In genomic region chr9:129434187-129434586, GRCh38 we compare ENCODE assay signal across 23 cellular contexts.
DNase-seq lines count a peak whose midpoint lies in the region; ATAC-seq, FAIRE-seq and TF ChIP-seq lines count a peak whose summit lies in the region.
"Had no signal": no experiment of that assay in that cellular context is flagged by ENCODE, and none has a peak within 500 bp of the region (broad histone marks: within the 10 kb centered on the region; RNA-seq: fewer than 3 reads in every experiment).

No MANE protein-coding gene starts in this region.

- intact Hi-C loops in HCT116 (cut with micrococcal nuclease): no loop called here

- in situ Hi-C loops in SK-MEL-5 (cut with HindIII; ENCODE audit: low pct_unique_long_range_greater_than_20kb, low sequenced_read_pairs): no loop called here

- no peak overlapping the region for H3K23ac ChIP-seq in H1 (ENCODE audit: insufficient read length)

- H4K8ac ChIP-seq in H1 (ENCODE audit: extremely low read depth, insufficient read depth, low read length): no peak overlapping the region

- H3K4me2 ChIP-seq in HCT116 (ENCODE audit: low read length) (peak overlapping the region; percentile 34; the same call in 1 of the 2 replicates), H1 (ENCODE audit: insufficient read depth in 1 of 2, low read depth in 2 of 2, low read length in 2 of 2) (no peak overlapping the region)

- TF ChIP-seq POLR2A in HCT116 (IDR thresholded peaks at IDR 0.05; ENCODE audit: borderline replicate concordance, extremely low read depth, insufficient read depth, insufficient read length): peak; percentile 28
- TF ChIP-seq POLR2A in H1 (IDR thresholded peaks at IDR 0.05; ENCODE audit: control extremely low read depth in 1 of 2, low read depth in 2 of 2, low read length in 2 of 2): no peak

- no peak overlapping the region for H3K14ac ChIP-seq in H1 (ENCODE audit: insufficient read length)

- no peak overlapping the region for H4K91ac ChIP-seq in H1 (replicated peaks; ENCODE audit: insufficient read length, low read length)

- H2BK12ac ChIP-seq in H1 (ENCODE audit: low read depth, low read length): no peak overlapping the region

- no peaks in the 10 kb centered on the region for H3K27me3 ChIP-seq in HCT116 (ENCODE audit: insufficient read depth, low read length)
- H3K27me3 ChIP-seq in H1 (replicated peaks in 1 of 4; ENCODE audit: control insufficient read depth in 3 of 4, extremely low read depth in 1 of 4, insufficient read depth in 3 of 4, low read length in 3 of 4): peaks cover 23 to 47% (median 39%) of the 10 kb centered on the region in 4 experiments
- H3K27me3 ChIP-seq: suprapubic skin, vagina had no signal

- H3K36me3 ChIP-seq in HCT116 (ENCODE audit: control insufficient read depth in 1 of 2, insufficient read depth in 2 of 2, low read length in 2 of 2): no peaks in the 10 kb centered on the region
- H3K36me3 ChIP-seq in H1 (ENCODE audit: control insufficient read depth in 2 of 4, insufficient read depth in 4 of 4, low read length in 3 of 4): no peaks in the 10 kb centered on the region
- H3K36me3 ChIP-seq: suprapubic skin, vagina had no signal

- H3K9me3 ChIP-seq in HCT116 (ENCODE audit: control insufficient read depth in 1 of 2, insufficient read depth in 1 of 2, low read depth in 1 of 2, low read length in 2 of 2) (no peaks in the 10 kb centered on the region), H1 (ENCODE audit: insufficient read depth in 2 of 2, low read depth in 1 of 2, low read length in 1 of 2) (no peaks in the 10 kb centered on the region; a peak in 1 of 4 replicates)
- H3K9me3 ChIP-seq: suprapubic skin, vagina had no signal

- H3K4me3 ChIP-seq in HCT116 (replicated peaks in 1 of 2; ENCODE audit: low read depth in 1 of 2, low read length in 2 of 2) (no peak overlapping the region), H1 (ENCODE audit: extremely low read depth in 1 of 4, insufficient read depth in 2 of 4, low read depth in 3 of 4, low read length in 4 of 4) (no peak overlapping the region)
- H3K4me3 ChIP-seq: SK-N-MC, suprapubic skin, vagina had no signal

- no peak overlapping the region for H2BK120ac ChIP-seq in H1 (replicated peaks; ENCODE audit: low read depth, low read length)

- RAD21 ChIA-PET in HCT116 (lab: Charles Lee; ENCODE audit: low non-redundant PET in 1 of 2, low total read pairs in 2 of 2, uncharacterized antibody in 2 of 2, unreplicated experiment in 2 of 2): no interaction called here

- H3K4me1 ChIP-seq in HCT116 (ENCODE audit: control insufficient read depth in 1 of 2, insufficient read depth in 2 of 2, low read length in 2 of 2) (peaks cover 6 to 24% of the 10 kb centered on the region in 2 experiments; a peak in 3 of 4 replicates), H1 (replicated peaks in 1 of 4; ENCODE audit: control insufficient read depth in 3 of 4, insufficient read depth in 4 of 4, low read length in 3 of 4) (peaks cover 5 to 25% (median 17%) of the 10 kb centered on the region in 4 experiments)

- WGBS in H1 (ENCODE audit: extremely low coverage in 1 of 2, insufficient coverage in 1 of 2, insufficient read length in 1 of 2, insufficient replicate concordance in 2 of 2, low coverage in 1 of 2, low lambda C conversion rate in 2 of 2, missing lambda C conversion rate in 1 of 2), 2 experiments: 62% methylated on average over 2 of the region's 2 CpGs; no CpG with 5 or more reads in 1 of the 2 experiments

- no peak overlapping the region for H2AK5ac ChIP-seq in H1 (ENCODE audit: low read depth, low read length)

- no peak overlapping the region for H3K27ac ChIP-seq in HCT116 (ENCODE audit: low read depth, low read length)
- no peak overlapping the region for H3K27ac ChIP-seq in H1 (ENCODE audit: low read depth, low read length)
- H3K27ac ChIP-seq: SK-N-MC, suprapubic skin, vagina had no signal

- FAIRE-seq in H1 (lab: Jason Lieb, UNC): no peak
- FAIRE-seq: bronchial epithelial cell, GM19239, RCC 7860, small intestine had no signal

- TF ChIP-seq EP300 in H1 (IDR thresholded peaks at IDR 0.05; ENCODE audit: borderline replicate concordance in 1 of 2, low read depth in 2 of 2, low read length in 2 of 2): no peak

- peaks cover 12% of the 10 kb centered on the region; the same call in 1 of the 2 replicates for H3K23me2 ChIP-seq in H1 (ENCODE audit: low read depth, low read length)

- TF ChIP-seq CTCF in HCT116 (IDR thresholded peaks at IDR 0.05 in 2 of 3, conservative IDR thresholded peaks at IDR 0.05 in 1 of 3; ENCODE audit: borderline replicate concordance in 1 of 3, insufficient read depth in 1 of 3, low read depth in 2 of 3, low read length in 2 of 3) (no peak), H1 (IDR thresholded peaks at IDR 0.05; ENCODE audit: control extremely low read depth in 1 of 3, insufficient read depth in 1 of 3, low read depth in 1 of 3, low read length in 3 of 3) (no peak)

- POLR2A ChIA-PET in HCT116 (lab: Charles Lee): interaction anchor here (1.1 kb wide), 1 partner anchor 9 kb away, joined by 3 read pairs; no protein-coding TSS in a partner anchor
- POLR2A ChIA-PET in H1 (lab: Charles Lee; ENCODE audit: partially characterized antibody): interaction anchor here (0.7 kb wide), 1 partner anchor 10 kb away, joined by 3 read pairs; no protein-coding TSS in a partner anchor

- H2BK20ac ChIP-seq in H1 (ENCODE audit: low read length): no peak overlapping the region

- ATAC-seq in HCT116: peak; percentile 75
- no peak for ATAC-seq in GM18909 (IDR thresholded peaks at IDR 0.05; ENCODE audit: poor library complexity, unreplicated experiment)

- H3K9ac ChIP-seq in HCT116 (ENCODE audit: low read length) (no peak overlapping the region), H1 (replicated peaks in 1 of 4; ENCODE audit: extremely low read depth in 1 of 4, low read depth in 3 of 4, low read length in 3 of 4) (no peak overlapping the region)

- DNase-seq in HCT116 (ENCODE audit: low read depth, low spot score) (no peak), SK-MEL-5 (ENCODE audit: low read depth, low spot score) (peak; percentile 54), H1 (ENCODE audit: low read depth in 1 of 2, low spot score in 2 of 2) (no peak), superior temporal gyrus (ENCODE audit: extremely low spot score) (peak; percentile 70), midbrain (lab: John Stamatoyannopoulos, UW) (no peak), T-helper 1 cell (no peak)
- DNase-seq in stimulated activated CD4-positive, alpha-beta T cell treated with anti-CD3 and anti-CD28 coated beads, Interleukin-2, amount 100 ng/mL, for 24 hours: no peak
- DNase-seq: activated naive CD4-positive, alpha-beta T cell treated with anti-CD3 and anti-CD28 coated beads, Interleukin-2, amount 50 U/mL, for 16 hours; dermis blood vessel endothelial cell; glutamatergic neuron; HFFc6; KBM-7; NCI-H1436 treated with DMSO at 0.1 percent for 48 hours; retina; small intestine; stimulated activated CD4-positive, alpha-beta T cell treated with anti-CD3 and anti-CD28 coated beads, Interleukin-1b, Interleukin-23, amount 100 ng/mL, for 48 hours had no signal

- H3K9me2 ChIP-seq in HCT116 (ENCODE audit: insufficient read depth): no peaks in the 10 kb centered on the region

- no TSS peak for BruUV-seq in HCT116 (replicated peaks; lab: Mats Ljungman, UMichigan)

- H3K56ac ChIP-seq in H1 (replicated peaks; ENCODE audit: insufficient read length, low read depth, low read length): no peak overlapping the region

- TF ChIP-seq RAD21 in HCT116 (IDR thresholded peaks at IDR 0.05; ENCODE audit: low read depth) (no peak), H1 (IDR thresholded peaks at IDR 0.05 in 1 of 2, conservative IDR thresholded peaks at IDR 0.05 in 1 of 2; ENCODE audit: low read depth in 2 of 2, low read length in 2 of 2) (no peak)

- H3K79me1 ChIP-seq in H1 (ENCODE audit: low read depth, low read length): no peaks in the 10 kb centered on the region

- CTCF ChIA-PET in HCT116 (lab: Charles Lee) (no interaction called here), H1 (lab: Charles Lee; ENCODE audit: partially characterized antibody) (interaction anchor here (1.5 to 3.2 kb wide), 2 partner anchors 9 to 30 kb away, joined by 4 to 10 read pairs; no protein-coding TSS in a partner anchor)

- no peaks in the 10 kb centered on the region for H4K20me1 ChIP-seq in HCT116 (ENCODE audit: insufficient read depth)
- peaks cover 0 to 3% of the 10 kb centered on the region in 2 experiments for H4K20me1 ChIP-seq in H1 (replicated peaks in 1 of 2; ENCODE audit: control insufficient read depth in 1 of 2, insufficient read depth in 2 of 2, low read length in 2 of 2)

- no peak overlapping the region for H3K4ac ChIP-seq in H1 (replicated peaks; ENCODE audit: insufficient read length, low read depth, low read length)

- H2AFZ ChIP-seq in HCT116 (ENCODE audit: low read depth, low read length, poor library complexity, severe bottlenecking) (peak overlapping the region; percentile 76), H1 (ENCODE audit: low read length) (no peak overlapping the region)

- H4K5ac ChIP-seq in H1 (ENCODE audit: insufficient read length, low read depth, low read length): no peak overlapping the region

- no peak overlapping the region for H2BK5ac ChIP-seq in H1 (ENCODE audit: low read depth, low read length)

- H3K79me2 ChIP-seq in HCT116 (ENCODE audit: insufficient read depth, low read length) (no peaks in the 10 kb centered on the region), H1 (ENCODE audit: control insufficient read depth in 1 of 2, insufficient read depth in 2 of 2, low read length in 2 of 2) (no peaks in the 10 kb centered on the region)

- no peak overlapping the region for H3K18ac ChIP-seq in H1 (ENCODE audit: extremely low read depth, low read length)

- no peak overlapping the region for H2BK15ac ChIP-seq in H1 (ENCODE audit: low read length)

TF ChIP-seq in HCT116, 20 proteins besides CTCF, POLR2A, EP300 and RAD21 (continues in another document):
- peak; percentile 62 for TF ChIP-seq SP1 (IDR thresholded peaks at IDR 0.05; ENCODE audit: low read depth)
- no peak for TF ChIP-seq SIN3A (IDR thresholded peaks at IDR 0.05; ENCODE audit: low read depth)
- no peak for TF ChIP-seq ATF3 (IDR thresholded peaks at IDR 0.05)
- no peak for TF ChIP-seq CEBPB (IDR thresholded peaks at IDR 0.05; ENCODE audit: low read depth)

TF ChIP-seq in H1, 55 proteins besides CTCF, POLR2A, EP300 and RAD21 (continues in another document):
- TF ChIP-seq TEAD4 (IDR thresholded peaks at IDR 0.05; ENCODE audit: low read depth, low read length) (peak; percentile 65; the same call in 1 of the 2 replicates), SIN3A (conservative IDR thresholded peaks at IDR 0.05 in 1 of 2, IDR thresholded peaks at IDR 0.05 in 1 of 2; ENCODE audit: low read depth in 1 of 2, low read length in 2 of 2) (no peak), HDAC2 (IDR thresholded peaks at IDR 0.05; ENCODE audit: borderline replicate concordance in 1 of 2, low read depth in 2 of 2, low read length in 2 of 2) (peak in 1 of 2 experiments; percentile 67; a peak in 1 of 4 replicates), SIRT6 (IDR thresholded peaks at IDR 0.05; ENCODE audit: low read length) (no peak), RFX5 (IDR thresholded peaks at IDR 0.05; ENCODE audit: borderline replicate concordance, low read depth, low read length) (no peak)

Comparison
In these comparisons a context has a peak if more than half of its experiments do, and no peak if none do; other contexts are left out.
1. DNase-seq: peak in SK-MEL-5 (single experiment) and superior temporal gyrus (single experiment); none in HCT116 (single experiment), H1 (0 of 2), midbrain (single experiment), stimulated activated CD4-positive, alpha-beta T cell treated with anti-CD3 and anti-CD28 coated beads, Interleukin-2, amount 100 ng/mL, for 24 hours (0 of 2) and T-helper 1 cell (0 of 5).
2. Of the 16 proteins assayed by ChIP-seq in both H1 and HCT116: peak only in H1: none; only in HCT116: POLR2A and SP1; in both: none; in neither: 14.